Comparison of ENCODE assay signal across 9 cellular contexts in genomic region chr18:74499633-74500032, GRCh38. TPM values are rescaled to one million over a fixed set of nuclear protein-coding genes. Genes with fewer than 3 reads are reported as not detected.
DNase-seq lines count a peak whose midpoint lies in the region; ATAC-seq, FAIRE-seq and TF ChIP-seq lines count a peak whose summit lies in the region.
"Had no signal": no experiment of that assay in that cellular context is flagged by ENCODE, and none has a peak within 500 bp of the region (broad histone marks: within the 10 kb centered on the region; RNA-seq: fewer than 3 reads in every experiment).

No MANE protein-coding gene starts in this region.

- H3K4me3 Mint-ChIP-seq in immature natural killer cell = peak overlapping the region; percentile 88 to 95 (median 89)

- 16% methylated on average over 8 of the region's 9 CpGs for WGBS in K562 (ENCODE audit: insufficient coverage, low coverage, missing lambda C conversion rate)

- TF ChIP-seq EP300 in K562 (IDR thresholded peaks at IDR 0.05; ENCODE audit: low read length) = no peak

- H3K27me3 Mint-ChIP-seq in immature natural killer cell (ENCODE audit: low read depth in 3 of 3) = peaks cover 14 to 24% (median 15%) of the 10 kb centered on the region in 3 donors

- H3K9ac ChIP-seq in K562 (ENCODE audit: insufficient read depth in 1 of 2, low read depth in 2 of 2, low read length in 2 of 2) = peak overlapping the region; percentile 44 to 61; a peak in 3 of 4 replicates

- BruUV-seq in K562 (replicated peaks; lab: Mats Ljungman, UMichigan) = no TSS peak

- peak overlapping the region; percentile 37 for H2AFZ ChIP-seq in K562 (ENCODE audit: low read depth, low read length)

- peaks cover 22 to 32% (median 23%) of the 10 kb centered on the region in 3 donors for H3K36me3 Mint-ChIP-seq in immature natural killer cell

- no peaks in the 10 kb centered on the region for H3K9me3 Mint-ChIP-seq in immature natural killer cell

- in situ Hi-C loops in GM18951 (cut with MboI; ENCODE audit: low sequenced_read_pairs, unreplicated experiment) = no loop called here
- in situ Hi-C loops in K562 (cut with MboI) = no loop called here

- POLR2A ChIA-PET in K562 (lab: Yijun Ruan, JAX) = interaction anchor here (0.6 kb wide), 2 partner anchors 9 to 326 kb away, joined by 3 read pairs; no protein-coding TSS in a partner anchor

- H3K4me2 ChIP-seq in K562 (ENCODE audit: insufficient read depth, low read length) = peak overlapping the region; percentile 78

- ATAC-seq in HG03097 (IDR thresholded peaks at IDR 0.05; ENCODE audit: low FRiP score, unreplicated experiment) = peak; percentile 40
- ATAC-seq in K562 = peak; percentile 62

- TF ChIP-seq POLR2A in GM18951 (IDR thresholded peaks at IDR 0.05; ENCODE audit: extremely low read depth, insufficient read depth, insufficient read length) (peak; percentile 50), K562 (conservative IDR thresholded peaks at IDR 0.05) (peak; percentile 61)

- no peak for TF ChIP-seq RAD21 in K562 (CRISPR knock-in tag; conservative IDR thresholded peaks at IDR 0.05 in 1 of 2, IDR thresholded peaks at IDR 0.05 in 1 of 2)

- H3K4me1 Mint-ChIP-seq in immature natural killer cell = peaks cover 57 to 62% of the 10 kb centered on the region in 2 donors

- H3K27ac ChIP-seq in SJSA1 = peak overlapping the region; percentile 77
- H3K27ac ChIP-seq in K562 (ENCODE audit: extremely low read depth, low read depth, low read length) = peak overlapping the region; percentile 63

- no peaks in the 10 kb centered on the region for H3K9me1 ChIP-seq in K562 (ENCODE audit: control insufficient read depth, insufficient read depth, low read length)

- H3K9me3 ChIP-seq in SJSA1 (replicated peaks) (no peaks in the 10 kb centered on the region), K562 (replicated peaks; ENCODE audit: control insufficient read depth, insufficient read depth, low read depth, low read length) (no peaks in the 10 kb centered on the region)

- CTCF ChIA-PET in K562 (lab: Yijun Ruan, JAX; ENCODE audit: low intra/inter-chr PET ratio) = no interaction called here

- DNase-seq in SJSA1 (ENCODE audit: low read depth in 1 of 2, low spot score in 2 of 2) (peak in 1 of 2 experiments; percentile 42), K562 (ENCODE audit: extremely low read depth in 1 of 4, low spot score in 3 of 4) (peak; percentile 40 to 73 (median 58)), immature natural killer cell (peak in 2 of 3 donors; percentile 65 to 77), NCI-H1436 treated with DMSO at 0.1 percent for 48 hours (lab: John Stamatoyannopoulos, UW) (no peak), SHP77 (lab: John Stamatoyannopoulos, UW) (no peak)
- DNase-seq in stimulated activated CD4-positive, alpha-beta T cell treated with anti-CD3 and anti-CD28 coated beads, Interleukin-2, amount 100 ng/mL, for 4 hours (ENCODE audit: low read depth) = peak; percentile 28

- peaks cover 45% of the 10 kb centered on the region for H3K36me3 ChIP-seq in SJSA1
- peaks cover 57% of the 10 kb centered on the region; the same call in 2 of the 3 replicates for H3K36me3 ChIP-seq in K562 (ENCODE audit: control insufficient read depth, insufficient read depth, low read length)

- no peak overlapping the region for H3K4me3 ChIP-seq in SJSA1
- peak overlapping the region; percentile 15; the same call in 1 of the 2 replicates for H3K4me3 ChIP-seq in K562

- intact Hi-C loops in K562 (cut with micrococcal nuclease) = loop anchor here (5.0 kb wide), 2 partner anchors 53 to 1237 kb away; no protein-coding TSS in a partner anchor

- peaks cover 44% of the 10 kb centered on the region for H3K79me2 ChIP-seq in K562 (ENCODE audit: control insufficient read depth, insufficient read depth, low read length)

- H3K27ac Mint-ChIP-seq in immature natural killer cell = peak overlapping the region; percentile 97 to 99 (median 98)

- H3K4me1 ChIP-seq in SJSA1 (replicated peaks) = peaks cover 28% of the 10 kb centered on the region
- peaks cover 13 to 19% of the 10 kb centered on the region in 2 experiments; a peak in 4 of 5 replicates for H3K4me1 ChIP-seq in K562 (replicated peaks in 1 of 2; ENCODE audit: control insufficient read depth in 2 of 2, insufficient read depth in 2 of 2, low read length in 2 of 2)

- no peaks in the 10 kb centered on the region for H3K27me3 ChIP-seq in SJSA1 (replicated peaks)
- no peaks in the 10 kb centered on the region for H3K27me3 ChIP-seq in K562 (ENCODE audit: control insufficient read depth in 2 of 2, insufficient read depth in 2 of 2, low read length in 2 of 2)

- FAIRE-seq in K562 (lab: Jason Lieb, UNC) = peak; percentile 80

- TF ChIP-seq CTCF in K562 (IDR thresholded peaks at IDR 0.05 in 2 of 3, conservative IDR thresholded peaks at IDR 0.05 in 1 of 3; ENCODE audit: insufficient read depth in 2 of 3, low read depth in 1 of 3, low read length in 3 of 3) = no peak

- H4K20me1 ChIP-seq in K562 (replicated peaks; ENCODE audit: control insufficient read depth, insufficient read depth, low read length) = no peaks in the 10 kb centered on the region

TF ChIP-seq in K562, 482 proteins besides CTCF, POLR2A, EP300 and RAD21 (continues in another document):
- TF ChIP-seq MAFG (tag; conservative IDR thresholded peaks at IDR 0.05) (no peak), KDM5B (IDR thresholded peaks at IDR 0.05; ENCODE audit: insufficient replicate concordance, low read depth, low read length) (no peak), RBFOX2 (IDR thresholded peaks at IDR 0.05; ENCODE audit: low read depth, low read length) (no peak), ATF7 (IDR thresholded peaks at IDR 0.05) (0 out of 2 replicates have a peak, but pooled peaks have one; percentile 12), POU5F1 (IDR thresholded peaks at IDR 0.05; ENCODE audit: borderline replicate concordance, low read depth, low read length, partially characterized antibody) (no peak), ZNF282 (CRISPR knock-in tag; IDR thresholded peaks at IDR 0.05) (no peak)

RNA-seq across cellular contexts. Expression of gene CNDP2, which starts 3.5 kb away (rescaled TPM):
- 40.5 and 48.4 TPM in 2 replicates for total RNA-seq in SJSA1 (2014; rRNA removed; shearing (Covaris generic))
- 72.3 and 123 TPM in 2 replicates for total RNA-seq in K562 (2011; cell fraction: chromatin; rRNA removed; ENCODE audit: low replicate concordance)
- 62.8 and 69.9 TPM in 2 replicates for total RNA-seq in K562 (2011; cell fraction: nucleolus; rRNA removed)
- 64.1 and 69.2 TPM in 2 replicates for total RNA-seq in K562 (2011; cell fraction: nucleoplasm; rRNA removed)
- total RNA-seq in K562 (2014; rRNA removed) (62.8 and 79.1 TPM in 2 replicates), K562 (2014; rRNA removed; fragmentation: Illumina TruSeq; extraction: Trizol) (38.9 and 39.5 TPM in 2 replicates), K562 (2015; rRNA removed; fragmentation: Illumina TruSeq; extraction: Trizol) (43.4 and 43.7 TPM in 2 replicates), K562 (2021) (96.3 and 102 TPM in 2 replicates)
- polyA plus RNA-seq in K562 (2011; rRNA removed) (47.4 and 49.8 TPM in 2 replicates), K562 (2014; fragmentation: Illumina TruSeq; extraction: Trizol) (104 and 128 TPM in 2 replicates), K562 (2014; fragmentation: Nextera tagmentation; extraction: Ambion mirVana) (10 to 100 TPM; 34.1 to 53.8 TPM), K562 (2014; rRNA removed) (73.6 and 83.6 TPM in 2 replicates), immature natural killer cell (100 to 1,000 TPM; 117 to 187 (median 182) TPM)
- 47.1 and 50.4 TPM in 2 replicates for polyA plus RNA-seq in K562 (2011; cell fraction: cytosol; rRNA removed)
- polyA plus RNA-seq in K562 (2011; cell fraction: nucleus; rRNA removed) = 40.2 and 59.5 TPM in 2 replicates
- 98.6 and 99.2 TPM in 2 replicates for polyA plus RNA-seq in K562 (2012)
- polyA minus RNA-seq in K562 (2011; rRNA and poly(A)+ RNA removed) = 65.9 and 85.4 TPM in 2 replicates
- polyA minus RNA-seq in K562 (2011; cell fraction: cytosol; rRNA and poly(A)+ RNA removed) = 52.9 and 55.1 TPM in 2 replicates
- polyA minus RNA-seq in K562 (2011; cell fraction: nucleus; rRNA and poly(A)+ RNA removed) = 27.5 and 40.2 TPM in 2 replicates

RNA-seq across cellular contexts. Expression of gene CNDP1, which starts 34.7 kb away (rescaled TPM):
- not detected in 2 replicates for total RNA-seq in SJSA1 (2014; rRNA removed; shearing (Covaris generic))
- total RNA-seq in K562 (2011; cell fraction: chromatin; rRNA removed; ENCODE audit: low replicate concordance) = not detected in 2 replicates
- total RNA-seq in K562 (2011; cell fraction: nucleolus; rRNA removed) = not detected in 2 replicates
- not detected in 2 replicates for total RNA-seq in K562 (2011; cell fraction: nucleoplasm; rRNA removed)
- total RNA-seq in K562 (2014; rRNA removed) = not detected in 2 replicates
- not detected in 2 replicates for total RNA-seq in K562 (2014; rRNA removed; fragmentation: Illumina TruSeq; extraction: Trizol)
- not detected in 2 replicates for total RNA-seq in K562 (2015; rRNA removed; fragmentation: Illumina TruSeq; extraction: Trizol)
- total RNA-seq in K562 (2021) = not detected in 2 replicates
- not detected in 2 replicates for polyA plus RNA-seq in K562 (2011; rRNA removed)
- polyA plus RNA-seq in K562 (2011; cell fraction: cytosol; rRNA removed) = not detected in 2 replicates
- polyA plus RNA-seq in K562 (2011; cell fraction: nucleus; rRNA removed) = 0.03 TPM in 1 of 2 replicates, not detected in the other
- not detected in 2 replicates for polyA plus RNA-seq in K562 (2012)
- polyA plus RNA-seq in K562 (2014; fragmentation: Illumina TruSeq; extraction: Trizol) = not detected in 2 replicates
- not detected for polyA plus RNA-seq in K562 (2014; fragmentation: Nextera tagmentation; extraction: Ambion mirVana)
- not detected in 2 replicates for polyA plus RNA-seq in K562 (2014; rRNA removed)
- 0.12 TPM in 1 of 2 replicates, not detected in the other for polyA minus RNA-seq in K562 (2011; rRNA and poly(A)+ RNA removed)
- polyA minus RNA-seq in K562 (2011; cell fraction: cytosol; rRNA and poly(A)+ RNA removed) = not detected in 2 replicates
- polyA minus RNA-seq in K562 (2011; cell fraction: nucleus; rRNA and poly(A)+ RNA removed) = not detected in 2 replicates
- not detected for polyA plus RNA-seq in immature natural killer cell
- total RNA-seq: glomerular endothelial cell had no signal

RNA-seq across cellular contexts. Expression of gene DIPK1C, which starts 42.5 kb away (rescaled TPM):
- total RNA-seq in SJSA1 (2014; rRNA removed; shearing (Covaris generic)) = not detected in 2 replicates
- 0.21 TPM in 1 of 2 replicates, not detected in the other for total RNA-seq in K562 (2011; cell fraction: chromatin; rRNA removed; ENCODE audit: low replicate concordance)
- 0.33 and 0.39 TPM in 2 replicates for total RNA-seq in K562 (2011; cell fraction: nucleolus; rRNA removed)
- not detected in 2 replicates for total RNA-seq in K562 (2011; cell fraction: nucleoplasm; rRNA removed)
- total RNA-seq in K562 (2014; rRNA removed) (0.05 and 0.08 TPM in 2 replicates), K562 (2014; rRNA removed; fragmentation: Illumina TruSeq; extraction: Trizol) (0.15 and 0.16 TPM in 2 replicates), K562 (2015; rRNA removed; fragmentation: Illumina TruSeq; extraction: Trizol) (0.04 TPM in 2 replicates), K562 (2021) (0.07 and 0.16 TPM in 2 replicates)
- polyA plus RNA-seq in K562 (2011; rRNA removed) (0.15 and 1.2 TPM in 2 replicates), K562 (2014; fragmentation: Illumina TruSeq; extraction: Trizol) (0.10 and 0.15 TPM in 2 replicates), K562 (2014; fragmentation: Nextera tagmentation; extraction: Ambion mirVana) (not detected), K562 (2014; rRNA removed) (0.16 and 0.32 TPM in 2 replicates), immature natural killer cell (not detected)
- polyA plus RNA-seq in K562 (2011; cell fraction: cytosol; rRNA removed) = 0.24 and 1.4 TPM in 2 replicates
- polyA plus RNA-seq in K562 (2011; cell fraction: nucleus; rRNA removed) = 0.35 TPM in 1 of 2 replicates, not detected in the other
- polyA plus RNA-seq in K562 (2012) = 0.13 and 0.83 TPM in 2 replicates
- 0.21 and 4.0 TPM in 2 replicates for polyA minus RNA-seq in K562 (2011; rRNA and poly(A)+ RNA removed)
- not detected in 2 replicates for polyA minus RNA-seq in K562 (2011; cell fraction: cytosol; rRNA and poly(A)+ RNA removed)
- 0.33 TPM in 1 of 2 replicates, not detected in the other for polyA minus RNA-seq in K562 (2011; cell fraction: nucleus; rRNA and poly(A)+ RNA removed)
- total RNA-seq: glomerular endothelial cell had no signal

Comparison
In these comparisons a context has a peak if more than half of its experiments do, and no peak if none do; other contexts are left out.
1. DNase-seq: peak in K562 (4 of 4), immature natural killer cell (2 of 3) and stimulated activated CD4-positive, alpha-beta T cell treated with anti-CD3 and anti-CD28 coated beads, Interleukin-2, amount 100 ng/mL, for 4 hours (single experiment); none in NCI-H1436 treated with DMSO at 0.1 percent for 48 hours (single experiment) and SHP77 (0 of 2).